ENCODE assay signal across 8 cellular contexts in the genomic region with DNA sequence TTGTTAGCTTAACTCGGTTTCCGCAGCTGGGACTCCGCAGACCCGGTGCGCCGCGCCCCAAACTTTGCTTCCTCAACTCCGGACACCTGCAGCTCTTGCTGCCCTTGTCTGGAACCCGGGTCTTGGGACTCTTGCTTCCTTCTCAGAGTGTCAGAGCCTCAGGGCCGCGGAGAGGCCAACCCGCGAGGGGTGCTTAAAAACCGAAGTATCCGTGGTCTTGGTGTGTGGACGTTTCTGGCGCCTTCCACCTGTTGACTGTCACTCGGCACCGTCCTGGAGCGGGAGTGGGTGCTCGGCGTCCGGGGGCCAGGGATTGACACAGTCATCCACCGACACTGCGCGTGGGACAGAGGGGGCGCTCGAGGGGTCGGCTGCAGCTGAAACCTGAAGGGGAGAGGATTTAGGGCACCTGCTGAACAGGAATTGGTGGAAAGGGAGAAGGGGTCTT. TPM values are rescaled to one million over a fixed set of nuclear protein-coding genes. Genes with fewer than 3 reads are reported as not detected.
A peak's percentile ranks its signal among the peaks of the same experiment; 100 is the strongest.
DNase-seq lines count a peak whose midpoint lies in the region; ATAC-seq lines count a peak whose summit lies in the region.

No MANE protein-coding gene starts in this region.

- 0% methylated on average over 28 to 29 of the region's 29 CpGs for WGBS in adipose tissue, 3 donors

- H3K4me3 ChIP-seq in SJCRH30 (peak overlapping the region; percentile 59), iPS-15b (ENCODE audit: low read depth, low read length) (peak overlapping the region; percentile 70), skin epidermis (peak overlapping the region; percentile 63 to 89 (median 75))

- no peaks in the 10 kb centered on the region for H3K27me3 ChIP-seq in SJCRH30
- H3K27me3 ChIP-seq in iPS-15b (ENCODE audit: control insufficient read depth, insufficient read depth, low read length) = peaks cover 38% of the 10 kb centered on the region

- peaks cover 5% of the 10 kb centered on the region; the same call in 1 of the 2 replicates for H3K4me1 ChIP-seq in SJCRH30
- peaks cover 2% of the 10 kb centered on the region for H3K4me1 ChIP-seq in iPS-15b (ENCODE audit: control insufficient read depth, insufficient read depth, low read length)

- ATAC-seq in HG03095 (IDR thresholded peaks at IDR 0.05; ENCODE audit: unreplicated experiment) = peak; percentile 37

- peak; percentile 88 for DNase-seq in activated CD8-positive, alpha-beta memory T cell treated with anti-CD3 and anti-CD28 coated beads for 24 hours
- DNase-seq in activated CD8-positive, alpha-beta memory T cell treated with anti-CD3 and anti-CD28 coated beads, Interleukin-2, amount 50 U/mL, for 48 hours = no peak
- DNase-seq in SJCRH30 = peak; percentile 66 to 70
- DNase-seq in cerebellar nuclear complex (lab: John Stamatoyannopoulos, UW) = no peak

- H3K36me3 ChIP-seq in SJCRH30 = no peaks in the 10 kb centered on the region
- no peaks in the 10 kb centered on the region for H3K36me3 ChIP-seq in iPS-15b (ENCODE audit: control insufficient read depth, insufficient read depth, low read length)

- H3K9ac ChIP-seq in iPS-15b (ENCODE audit: low read depth, low read length) = no peak overlapping the region

- H3K9me3 ChIP-seq in SJCRH30 (replicated peaks) (no peaks in the 10 kb centered on the region), iPS-15b (ENCODE audit: control insufficient read depth, insufficient read depth, low read length) (no peaks in the 10 kb centered on the region)

- H3K27ac ChIP-seq in SJCRH30 (no peak overlapping the region), adipose tissue (ENCODE audit: low read depth, low read length) (peak overlapping the region; percentile 74), skin epidermis (peak overlapping the region; percentile 46 to 99 (median 90))

RNA-seq across cellular contexts. Expression of a gene that starts 0.4 kb away (rescaled TPM):
- 0.51 and 0.67 TPM in 2 replicates for total RNA-seq in SJCRH30 (2014; rRNA removed; shearing (Covaris generic))
- polyA plus RNA-seq in adipose tissue = 10 to 100 TPM; 40.9 to 44.8 (median 43.1) TPM

RNA-seq across cellular contexts. Expression of a gene that starts 48.0 kb away (rescaled TPM):
- total RNA-seq in SJCRH30 (2014; rRNA removed; shearing (Covaris generic)) = 70.2 and 70.9 TPM in 2 replicates
- 10 to 100 TPM; 11.9 to 46.8 (median 31.7) TPM for polyA plus RNA-seq in adipose tissue

Comparison
In these comparisons a context has a peak if more than half of its experiments do, and no peak if none do; other contexts are left out.
1. DNase-seq: peak in activated CD8-positive, alpha-beta memory T cell treated with anti-CD3 and anti-CD28 coated beads for 24 hours (single experiment) and SJCRH30 (2 of 2); none in activated CD8-positive, alpha-beta memory T cell treated with anti-CD3 and anti-CD28 coated beads, Interleukin-2, amount 50 U/mL, for 48 hours (single experiment) and cerebellar nuclear complex (0 of 2).
2. Peak in every context shown above with its lines, with median percentiles within 50 percentile points of each other: H3K4me3 ChIP-seq.